26 cellular contexts compared by ENCODE assay signal in the genomic region with DNA sequence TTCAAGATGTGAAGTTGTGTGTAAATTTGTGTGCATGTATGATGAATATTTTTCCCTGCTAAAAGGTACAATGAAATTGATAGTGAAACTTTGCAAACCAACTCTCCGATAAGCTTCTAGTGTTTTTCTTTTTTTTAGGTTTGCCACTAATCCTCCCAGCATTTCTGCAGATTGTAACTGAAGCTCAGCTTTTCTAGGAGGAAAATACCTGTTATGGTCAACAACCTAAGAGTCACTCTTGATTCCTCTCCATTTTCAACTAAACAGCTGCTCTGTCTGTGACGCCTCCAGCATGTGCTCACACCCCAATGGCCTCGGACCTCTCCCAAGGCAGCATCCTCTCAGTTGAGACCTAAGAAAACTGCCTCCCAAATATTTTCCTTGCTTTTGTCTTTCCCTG.
DNase-seq lines count a peak whose midpoint lies in the region; ATAC-seq and TF ChIP-seq lines count a peak whose summit lies in the region.
"Had no signal": no experiment of that assay in that cellular context is flagged by ENCODE, and none has a peak within 500 bp of the region (broad histone marks: within the 10 kb centered on the region; RNA-seq: fewer than 3 reads in every experiment).

No MANE protein-coding gene starts in this region.

- no peak overlapping the region for H2AFZ ChIP-seq in neural cell (ENCODE audit: low read depth, low read length)

- H3K27me3 Mint-ChIP-seq in stimulated activated naive CD8-positive, alpha-beta T cell treated with anti-CD3 and anti-CD28 coated beads, Interleukin-15, Interleukin-2, amounts not matched to agents 100 ng/mL and 50 ng/mL, for 24 hours: peaks cover 8% of the 10 kb centered on the region
- H3K27me3 Mint-ChIP-seq in stimulated activated naive CD8-positive, alpha-beta T cell treated with anti-CD3 and anti-CD28 coated beads, Interleukin-15, amount 100 ng/mL, for 72 hours: no peaks in the 10 kb centered on the region
- peaks cover 0 to 4% of the 10 kb centered on the region in 2 donors for H3K27me3 Mint-ChIP-seq in stimulated activated naive B cell treated with anti-CD40 and anti-IgM and Interleukin-4, amounts not matched to agents 10 μg/mL and 1 μg/mL and 100 μg/mL, for 72 hours

- no peak for TF ChIP-seq EP300 in neural cell (conservative IDR thresholded peaks at IDR 0.05; ENCODE audit: poor library complexity, severe bottlenecking)

- no peak overlapping the region for H3K4me2 ChIP-seq in neural cell (ENCODE audit: low read length)

- no peaks in the 10 kb centered on the region for H3K9me3 ChIP-seq in RWPE2 (ENCODE audit: severe bottlenecking)
- H3K9me3 ChIP-seq in neural cell (ENCODE audit: low read length): no peaks in the 10 kb centered on the region
- H3K9me3 ChIP-seq: BE2C, SJSA1 had no signal

- H3F3A ChIP-seq in neural cell (ENCODE audit: insufficient read depth, low read length, poor library complexity, severe bottlenecking): no peaks in the 10 kb centered on the region

- no peaks in the 10 kb centered on the region for H4K20me1 ChIP-seq in neural cell (ENCODE audit: insufficient read depth)

- no peak for TF ChIP-seq CTCF in RWPE2 (IDR thresholded peaks at IDR 0.05; ENCODE audit: poor library complexity, severe bottlenecking)
- no peak for TF ChIP-seq CTCF in neural cell (IDR thresholded peaks at IDR 0.05; ENCODE audit: poor library complexity, severe bottlenecking)

- no peak for ATAC-seq in stimulated activated naive CD8-positive, alpha-beta T cell treated with anti-CD3 and anti-CD28 coated beads, Interleukin-15, amount 100 ng/mL, for 72 hours
- ATAC-seq in RWPE2 (ENCODE audit: low read depth): no peak
- no peak for ATAC-seq in stimulated activated naive B cell treated with anti-CD40 and anti-IgM and Interleukin-4, amounts not matched to agents 10 μg/mL and 1 μg/mL and 100 μg/mL, for 72 hours (replicated peaks)
- no peak for ATAC-seq in HG03139 (IDR thresholded peaks at IDR 0.05; ENCODE audit: unreplicated experiment)
- ATAC-seq: HepG2, K562 had no signal

- H3K9ac ChIP-seq in neural cell (ENCODE audit: low read length): no peak overlapping the region

- peaks cover 6% of the 10 kb centered on the region for H3K4me1 Mint-ChIP-seq in stimulated activated naive CD8-positive, alpha-beta T cell treated with anti-CD3 and anti-CD28 coated beads, Interleukin-15, Interleukin-2, amounts not matched to agents 100 ng/mL and 50 ng/mL, for 24 hours (ENCODE audit: low read depth)
- H3K4me1 Mint-ChIP-seq in stimulated activated naive CD8-positive, alpha-beta T cell treated with anti-CD3 and anti-CD28 coated beads, Interleukin-15, amount 100 ng/mL, for 72 hours: no peaks in the 10 kb centered on the region
- H3K4me1 Mint-ChIP-seq in stimulated activated naive B cell treated with anti-CD40 and anti-IgM and Interleukin-4, amounts not matched to agents 10 μg/mL and 1 μg/mL and 100 μg/mL, for 72 hours: peaks cover 6 to 18% of the 10 kb centered on the region in 2 donors
- H3K4me1 Mint-ChIP-seq: CD8-positive, alpha-beta memory T cell had no signal

- H3K27ac Mint-ChIP-seq in stimulated activated naive CD8-positive, alpha-beta T cell treated with anti-CD3 and anti-CD28 coated beads, Interleukin-15, Interleukin-2, amounts not matched to agents 100 ng/mL and 50 ng/mL, for 24 hours: peak overlapping the region; percentile 13
- H3K27ac Mint-ChIP-seq in stimulated activated naive CD8-positive, alpha-beta T cell treated with anti-CD3 and anti-CD28 coated beads, Interleukin-15, amount 100 ng/mL, for 72 hours: no peak overlapping the region
- H3K27ac Mint-ChIP-seq in stimulated activated naive B cell treated with anti-CD40 and anti-IgM and Interleukin-4, amounts not matched to agents 10 μg/mL and 1 μg/mL and 100 μg/mL, for 72 hours: peak overlapping the region; percentile 75
- H3K27ac Mint-ChIP-seq: CD14-positive monocyte; CD8-positive, alpha-beta memory T cell had no signal

- H3K79me2 ChIP-seq in neural cell (replicated peaks; ENCODE audit: insufficient read depth, low read length): no peaks in the 10 kb centered on the region

- no peak overlapping the region for H3K4me3 Mint-ChIP-seq in stimulated activated naive CD8-positive, alpha-beta T cell treated with anti-CD3 and anti-CD28 coated beads, Interleukin-15, Interleukin-2, amounts not matched to agents 100 ng/mL and 50 ng/mL, for 24 hours
- H3K4me3 Mint-ChIP-seq in stimulated activated naive CD8-positive, alpha-beta T cell treated with anti-CD3 and anti-CD28 coated beads, Interleukin-15, amount 100 ng/mL, for 72 hours: no peak overlapping the region
- H3K4me3 Mint-ChIP-seq in stimulated activated naive B cell treated with anti-CD40 and anti-IgM and Interleukin-4, amounts not matched to agents 10 μg/mL and 1 μg/mL and 100 μg/mL, for 72 hours: peak overlapping the region; percentile 34 to 42
- H3K4me3 Mint-ChIP-seq: CD14-positive monocyte; CD8-positive, alpha-beta memory T cell had no signal

- H3K27me3 ChIP-seq in RWPE2 (ENCODE audit: insufficient read depth, poor library complexity, severe bottlenecking) (no peaks in the 10 kb centered on the region), neural cell (ENCODE audit: insufficient read depth, low read depth, low read length) (no peaks in the 10 kb centered on the region)
- H3K27me3 ChIP-seq: BE2C, SJSA1 had no signal

- H3K9me3 Mint-ChIP-seq in stimulated activated naive CD8-positive, alpha-beta T cell treated with anti-CD3 and anti-CD28 coated beads, Interleukin-15, Interleukin-2, amounts not matched to agents 100 ng/mL and 50 ng/mL, for 24 hours: no peaks in the 10 kb centered on the region
- H3K9me3 Mint-ChIP-seq in stimulated activated naive CD8-positive, alpha-beta T cell treated with anti-CD3 and anti-CD28 coated beads, Interleukin-15, amount 100 ng/mL, for 72 hours: peaks cover 0 to 6% of the 10 kb centered on the region in 2 donors
- H3K9me3 Mint-ChIP-seq in stimulated activated naive B cell treated with anti-CD40 and anti-IgM and Interleukin-4, amounts not matched to agents 10 μg/mL and 1 μg/mL and 100 μg/mL, for 72 hours: no peaks in the 10 kb centered on the region
- H3K9me3 Mint-ChIP-seq: CD8-positive, alpha-beta memory T cell had no signal

- no peaks in the 10 kb centered on the region for H3K36me3 Mint-ChIP-seq in stimulated activated naive CD8-positive, alpha-beta T cell treated with anti-CD3 and anti-CD28 coated beads, Interleukin-15, Interleukin-2, amounts not matched to agents 100 ng/mL and 50 ng/mL, for 24 hours (ENCODE audit: low read depth)
- H3K36me3 Mint-ChIP-seq in stimulated activated naive B cell treated with anti-CD40 and anti-IgM and Interleukin-4, amounts not matched to agents 10 μg/mL and 1 μg/mL and 100 μg/mL, for 72 hours: no peaks in the 10 kb centered on the region
- H3K36me3 Mint-ChIP-seq: CD14-positive monocyte; CD8-positive, alpha-beta memory T cell had no signal

- no peaks in the 10 kb centered on the region for H3K9me2 ChIP-seq in neural cell (ENCODE audit: insufficient read depth, low read length)

- H3K4me3 ChIP-seq in RWPE2 (ENCODE audit: severe bottlenecking) (no peak overlapping the region), neural cell (ENCODE audit: low read length) (no peak overlapping the region)
- H3K4me3 ChIP-seq: K562, SJSA1 had no signal

- TF ChIP-seq RAD21 in neural cell (conservative IDR thresholded peaks at IDR 0.05): no peak

- H3K36me3 ChIP-seq in RWPE2 (ENCODE audit: low read depth) (no peaks in the 10 kb centered on the region), neural cell (ENCODE audit: insufficient read depth, low read length) (no peaks in the 10 kb centered on the region)
- H3K36me3 ChIP-seq: BE2C, SJSA1 had no signal

- no peaks in the 10 kb centered on the region for H3K4me1 ChIP-seq in RWPE2 (ENCODE audit: insufficient read depth, poor library complexity, severe bottlenecking)

- peak overlapping the region; percentile 48 for H3K27ac ChIP-seq in RWPE2 (ENCODE audit: poor library complexity, severe bottlenecking)
- peak overlapping the region; percentile 16 for H3K27ac ChIP-seq in neural cell (ENCODE audit: low read length)
- H3K27ac ChIP-seq: SJSA1 had no signal

- DNase-seq in stimulated activated naive CD8-positive, alpha-beta T cell treated with anti-CD3 and anti-CD28 coated beads, Interleukin-15, amount 100 ng/mL, for 72 hours: no peak
- DNase-seq in RWPE2 (ENCODE audit: low spot score) (no peak), SKM-1 treated with dmso at 0.1 percent for 144 hours (lab: John Stamatoyannopoulos, UW; ENCODE audit: unreplicated experiment) (no peak)
- no peak for DNase-seq in stimulated activated naive B cell treated with anti-CD40 and anti-IgM and Interleukin-4, amounts not matched to agents 10 μg/mL and 1 μg/mL and 100 μg/mL, for 72 hours
- no peak for DNase-seq in activated naive CD4-positive, alpha-beta T cell treated with Interleukin-2 at 50 U/mL for 16 hours
- DNase-seq: 8988T; ACHN; BE2C; CD8-positive, alpha-beta memory T cell; DMS 273 treated with DMSO at 0.1 percent for 48 hours; DMS79; EL; GDM1; HCEC 1CT; NCI-H1105 treated with DMSO at 0.1 percent for 48 hours; NCI-H146; NCI-H1930; NCI-H526 treated with DMSO at 0.1 percent for 48 hours; Right ventricle myocardium superior had no signal

TF ChIP-seq in neural cell, 6 proteins besides CTCF, POLR2A, EP300 and RAD21 (continues in another document):
- TF ChIP-seq SMC3 (conservative IDR thresholded peaks at IDR 0.05; ENCODE audit: poor library complexity): no peak
- no peak for TF ChIP-seq EZH2 (IDR thresholded peaks at IDR 0.05; ENCODE audit: borderline replicate concordance, insufficient read depth, low read length, poor library complexity, severe bottlenecking)
- TF ChIP-seq TAF1 (IDR thresholded peaks at IDR 0.05; ENCODE audit: low read depth): no peak
- TF ChIP-seq MXI1 (conservative IDR thresholded peaks at IDR 0.05; ENCODE audit: poor library complexity, severe bottlenecking): no peak

Comparison
In these comparisons a context has a peak if more than half of its experiments do, and no peak if none do; other contexts are left out.
1. H3K27ac Mint-ChIP-seq: peak in stimulated activated naive CD8-positive, alpha-beta T cell treated with anti-CD3 and anti-CD28 coated beads, Interleukin-15, Interleukin-2, amounts not matched to agents 100 ng/mL and 50 ng/mL, for 24 hours (single experiment) and stimulated activated naive B cell treated with anti-CD40 and anti-IgM and Interleukin-4, amounts not matched to agents 10 μg/mL and 1 μg/mL and 100 μg/mL, for 72 hours (single experiment); none in stimulated activated naive CD8-positive, alpha-beta T cell treated with anti-CD3 and anti-CD28 coated beads, Interleukin-15, amount 100 ng/mL, for 72 hours (0 of 2).
2. H3K4me3 Mint-ChIP-seq: peak in stimulated activated naive B cell treated with anti-CD40 and anti-IgM and Interleukin-4, amounts not matched to agents 10 μg/mL and 1 μg/mL and 100 μg/mL, for 72 hours (2 of 2); none in stimulated activated naive CD8-positive, alpha-beta T cell treated with anti-CD3 and anti-CD28 coated beads, Interleukin-15, Interleukin-2, amounts not matched to agents 100 ng/mL and 50 ng/mL, for 24 hours (single experiment) and stimulated activated naive CD8-positive, alpha-beta T cell treated with anti-CD3 and anti-CD28 coated beads, Interleukin-15, amount 100 ng/mL, for 72 hours (0 of 2).